In genomic region chr7:159040146-159040545, GRCh38 we compare ENCODE assay signal across 16 cellular contexts.
A peak's percentile ranks its signal among the peaks of the same experiment; 100 is the strongest.
DNase-seq lines count a peak whose midpoint lies in the region; ATAC-seq and TF ChIP-seq lines count a peak whose summit lies in the region.
"Had no signal": no experiment of that assay in that cellular context is flagged by ENCODE, and none has a peak within 500 bp of the region (broad histone marks: within the 10 kb centered on the region; RNA-seq: fewer than 3 reads in every experiment).

No MANE protein-coding gene starts in this region.

- no peak overlapping the region for H2BK15ac ChIP-seq in neuronal stem cell (ENCODE audit: low read length)

- no peak overlapping the region for H4K91ac ChIP-seq in neuronal stem cell (ENCODE audit: low read depth, low read length, poor library complexity)

- no peak for TF ChIP-seq POLR2A in transverse colon (IDR thresholded peaks at IDR 0.05)

- no peak for TF ChIP-seq CTCF in colonic mucosa (IDR thresholded peaks at IDR 0.05)
- no peak for TF ChIP-seq CTCF in psoas muscle (IDR thresholded peaks at IDR 0.05)
- TF ChIP-seq CTCF in transverse colon (IDR thresholded peaks at IDR 0.05) = no peak

- H2BK12ac ChIP-seq in neuronal stem cell (ENCODE audit: low read length) = no peak overlapping the region

- no peak overlapping the region for H3K4me2 ChIP-seq in neuronal stem cell (ENCODE audit: insufficient read depth, low read length, poor library complexity, severe bottlenecking)

- in situ Hi-C loops in transverse colon (cut with MboI; ENCODE audit: low pct_ligation_motif_present in 1 of 4, low pct_unique_long_range_greater_than_20kb in 1 of 4, low sequenced_read_pairs in 3 of 4) = no loop called here

- peaks cover 16% of the 10 kb centered on the region for H3K27me3 Mint-ChIP-seq in activated naive CD8-positive, alpha-beta T cell treated with anti-CD3 and anti-CD28 coated beads for 36 hours

- DNase-seq in right cardiac atrium (peak in 2 of 3 donors; percentile 39 to 43), left cardiac atrium (no peak), colonic mucosa (peak; percentile 10), neuronal stem cell (ENCODE audit: low spot score) (no peak), psoas muscle (no peak), transverse colon (no peak), NCI-H2081 treated with DMSO at 0.1 percent for 48 hours (lab: John Stamatoyannopoulos, UW) (no peak)
- DNase-seq in activated naive CD8-positive, alpha-beta T cell treated with anti-CD3 and anti-CD28 coated beads for 36 hours = no peak
- DNase-seq: COR-L47, DMS153, Karpas-422, MM.1S, NCI-H1417, NCI-H187 treated with DMSO at 0.1 percent for 48 hours, NCI-H526 treated with DMSO at 0.1 percent for 48 hours, SHP77 treated with DMSO at 0.1 percent for 48 hours had no signal

- H2AK5ac ChIP-seq in neuronal stem cell (ENCODE audit: low read depth, low read length) = peak overlapping the region; percentile 29

- peaks cover 2% of the 10 kb centered on the region for H3K36me3 Mint-ChIP-seq in activated naive CD8-positive, alpha-beta T cell treated with anti-CD3 and anti-CD28 coated beads for 36 hours

- no peak overlapping the region for H2BK120ac ChIP-seq in neuronal stem cell (ENCODE audit: low read depth, low read length)

- H3K9ac ChIP-seq in colonic mucosa (ENCODE audit: low read depth in 2 of 2, low read length in 2 of 2) (no peak overlapping the region), neuronal stem cell (ENCODE audit: low read depth, low read length, poor library complexity) (no peak overlapping the region)

- H3K27ac Mint-ChIP-seq in activated naive CD8-positive, alpha-beta T cell treated with anti-CD3 and anti-CD28 coated beads for 36 hours = no peak overlapping the region

- peaks cover 2% of the 10 kb centered on the region for H3K4me1 Mint-ChIP-seq in activated naive CD8-positive, alpha-beta T cell treated with anti-CD3 and anti-CD28 coated beads for 36 hours

- H3K4me3 Mint-ChIP-seq in activated naive CD8-positive, alpha-beta T cell treated with anti-CD3 and anti-CD28 coated beads for 36 hours = no peak overlapping the region

- no peak overlapping the region for H2AFZ ChIP-seq in neuronal stem cell (ENCODE audit: low read length)

- TF ChIP-seq EP300 in transverse colon (IDR thresholded peaks at IDR 0.05; ENCODE audit: low read depth) = no peak

- H3K4ac ChIP-seq in neuronal stem cell (ENCODE audit: low read length) = no peak overlapping the region

- no peaks in the 10 kb centered on the region for H3K4me1 ChIP-seq in right cardiac atrium (ENCODE audit: control insufficient read depth, insufficient read depth, low read length)
- peaks cover 5% of the 10 kb centered on the region for H3K4me1 ChIP-seq in colonic mucosa
- peaks cover 0 to 5% of the 10 kb centered on the region in 2 donors for H3K4me1 ChIP-seq in neuronal stem cell (ENCODE audit: control insufficient read depth in 2 of 2, insufficient read depth in 1 of 2, low read depth in 1 of 2, low read length in 2 of 2)
- H3K4me1 ChIP-seq in psoas muscle = peaks cover 8% of the 10 kb centered on the region
- peaks cover 0 to 6% (median 0%) of the 10 kb centered on the region in 4 donors for H3K4me1 ChIP-seq in transverse colon

- no peak overlapping the region for H3K27ac ChIP-seq in right cardiac atrium (ENCODE audit: low read length)
- H3K27ac ChIP-seq in colonic mucosa = no peak overlapping the region
- no peak overlapping the region for H3K27ac ChIP-seq in neuronal stem cell (replicated peaks; ENCODE audit: low read length)
- H3K27ac ChIP-seq in psoas muscle = no peak overlapping the region
- H3K27ac ChIP-seq in transverse colon = no peak overlapping the region

- no peaks in the 10 kb centered on the region for H3K79me1 ChIP-seq in neuronal stem cell (ENCODE audit: low read depth, low read length)

- H3K36me3 ChIP-seq in colonic mucosa (no peaks in the 10 kb centered on the region), neuronal stem cell (replicated peaks in 1 of 2; ENCODE audit: control insufficient read depth in 2 of 2, insufficient read depth in 2 of 2, low read length in 2 of 2) (peaks cover 0 to 1% of the 10 kb centered on the region in 2 donors), psoas muscle (ENCODE audit: insufficient read depth in 1 of 2, low read depth in 1 of 2) (peaks cover 0 to 3% of the 10 kb centered on the region in 2 donors), transverse colon (no peaks in the 10 kb centered on the region)

- H3K18ac ChIP-seq in neuronal stem cell (ENCODE audit: low read length) = peak overlapping the region; percentile 49

- ATAC-seq in right cardiac atrium = no peak
- ATAC-seq in left cardiac atrium = no peak
- no peak for ATAC-seq in psoas muscle

- no peak overlapping the region for H4K8ac ChIP-seq in neuronal stem cell (ENCODE audit: low read depth, low read length)

- H3K27me3 ChIP-seq in right cardiac atrium (ENCODE audit: control insufficient read depth, insufficient read depth) = no peaks in the 10 kb centered on the region
- no peaks in the 10 kb centered on the region for H3K27me3 ChIP-seq in colonic mucosa
- H3K27me3 ChIP-seq in neuronal stem cell (ENCODE audit: control insufficient read depth in 3 of 3, insufficient read depth in 3 of 3, low read depth in 1 of 3, low read length in 3 of 3) = peaks cover 0 to 15% (median 0%) of the 10 kb centered on the region in 3 experiments
- no peaks in the 10 kb centered on the region for H3K27me3 ChIP-seq in psoas muscle (ENCODE audit: insufficient read depth in 3 of 3, low read length in 2 of 3)
- peaks cover 5% of the 10 kb centered on the region for H3K27me3 ChIP-seq in transverse colon

- H3K4me3 ChIP-seq in right cardiac atrium (ENCODE audit: low read length) (no peak overlapping the region), colonic mucosa (no peak overlapping the region), neuronal stem cell (ENCODE audit: low read length in 2 of 2) (peak overlapping the region in 1 of 2 donors; percentile 41), psoas muscle (no peak overlapping the region), transverse colon (no peak overlapping the region)

- H3K9me3 Mint-ChIP-seq in activated naive CD8-positive, alpha-beta T cell treated with anti-CD3 and anti-CD28 coated beads for 36 hours = peaks cover 2% of the 10 kb centered on the region

- H3K23ac ChIP-seq in neuronal stem cell (ENCODE audit: low read depth, low read length, poor library complexity) = no peak overlapping the region

- H3K9me3 ChIP-seq in right cardiac atrium (ENCODE audit: control insufficient read depth, low read length) (no peaks in the 10 kb centered on the region), colonic mucosa (no peaks in the 10 kb centered on the region), neuronal stem cell (replicated peaks in 1 of 2; ENCODE audit: control insufficient read depth in 2 of 2, insufficient read depth in 1 of 2, low read depth in 1 of 2, low read length in 2 of 2) (peaks cover 2 to 11% of the 10 kb centered on the region in 2 donors), psoas muscle (no peaks in the 10 kb centered on the region), transverse colon (no peaks in the 10 kb centered on the region)

- peak overlapping the region; percentile 42 for H3K14ac ChIP-seq in neuronal stem cell (ENCODE audit: low read length)

- 83% methylated on average over 10 of the region's 10 CpGs for WGBS in right cardiac atrium
- no CpG with 5 or more reads among the region's 10 CpGs for WGBS in neuronal stem cell (ENCODE audit: extremely low coverage in 2 of 2, insufficient read length in 2 of 2, insufficient replicate concordance in 1 of 2), 2 donors
- 55 to 75% (median 58%) methylated on average over 10 of the region's 10 CpGs for WGBS in psoas muscle, 3 donors
- 85% methylated on average over 10 of the region's 10 CpGs; no CpG with 5 or more reads in 1 of the 2 donors for WGBS in transverse colon (ENCODE audit: low coverage in 1 of 2), 2 donors

- no peak overlapping the region for H2BK5ac ChIP-seq in neuronal stem cell (ENCODE audit: low read length)

- intact Hi-C loops in right cardiac atrium (cut with DNase I) = no loop called here
- intact Hi-C loops in left cardiac atrium (cut with DNase I) = no loop called here
- intact Hi-C loops in colonic mucosa (cut with DNase I) = no loop called here
- intact Hi-C loops in psoas muscle (cut with DNase I) = no loop called here
- intact Hi-C loops in transverse colon (cut with DNase I; ENCODE audit: low total_unique reads) = no loop called here

Comparison
In these comparisons a context has a peak if more than half of its experiments do, and no peak if none do; other contexts are left out.
1. DNase-seq: peak in right cardiac atrium (2 of 3) and colonic mucosa (single experiment); none in left cardiac atrium (single experiment), neuronal stem cell (single experiment), psoas muscle (0 of 2), transverse colon (single experiment), NCI-H2081 treated with DMSO at 0.1 percent for 48 hours (single experiment) and activated naive CD8-positive, alpha-beta T cell treated with anti-CD3 and anti-CD28 coated beads for 36 hours (single experiment).